Comparison of ENCODE assay signal across 8 cellular contexts in genomic region chr3:150544040-150544439, GRCh38. TPM values are rescaled to one million over a fixed set of nuclear protein-coding genes. Genes with fewer than 3 reads are reported as not detected.
DNase-seq lines count a peak whose midpoint lies in the region; ATAC-seq and TF ChIP-seq lines count a peak whose summit lies in the region.

No MANE protein-coding gene starts in this region.

- peak overlapping the region; percentile 79 for H3K27ac Mint-ChIP-seq in stimulated activated naive CD8-positive, alpha-beta T cell treated with anti-CD3 and anti-CD28 coated beads, Interleukin-15, Interleukin-2, amounts not matched to agents 100 ng/mL and 50 ng/mL, for 24 hours
- H3K27ac Mint-ChIP-seq in activated T-helper 1 cell treated with anti-CD3 and anti-CD28 coated beads, Interleukin-12 subunit alpha, Interleukin-12 subunit beta, Interleukin-2, Interleukin-4 antibody, amounts not matched to agents 30 ng/mL and 10 ng/mL and 1 ng/mL, durations not matched to agents 14 hours and 24 hours and 36 hours, result peak overlapping the region; percentile 53
- no peak overlapping the region for H3K27ac Mint-ChIP-seq in glutamatergic neuron (ENCODE audit: unreplicated experiment)

- H3K9me3 Mint-ChIP-seq in stimulated activated naive CD8-positive, alpha-beta T cell treated with anti-CD3 and anti-CD28 coated beads, Interleukin-15, Interleukin-2, amounts not matched to agents 100 ng/mL and 50 ng/mL, for 24 hours, result no peaks in the 10 kb centered on the region
- no peaks in the 10 kb centered on the region for H3K9me3 Mint-ChIP-seq in activated T-helper 1 cell treated with anti-CD3 and anti-CD28 coated beads, Interleukin-12 subunit alpha, Interleukin-12 subunit beta, Interleukin-2, Interleukin-4 antibody, amounts not matched to agents 30 ng/mL and 10 ng/mL and 1 ng/mL, durations not matched to agents 14 hours and 24 hours and 36 hours
- H3K9me3 Mint-ChIP-seq in glutamatergic neuron (ENCODE audit: unreplicated experiment), result peaks cover 11% of the 10 kb centered on the region

- H3K27me3 Mint-ChIP-seq in stimulated activated naive CD8-positive, alpha-beta T cell treated with anti-CD3 and anti-CD28 coated beads, Interleukin-15, Interleukin-2, amounts not matched to agents 100 ng/mL and 50 ng/mL, for 24 hours, result no peaks in the 10 kb centered on the region
- H3K27me3 Mint-ChIP-seq in activated T-helper 1 cell treated with anti-CD3 and anti-CD28 coated beads, Interleukin-12 subunit alpha, Interleukin-12 subunit beta, Interleukin-2, Interleukin-4 antibody, amounts not matched to agents 30 ng/mL and 10 ng/mL and 1 ng/mL, durations not matched to agents 14 hours and 24 hours and 36 hours (ENCODE audit: insufficient read depth), result no peaks in the 10 kb centered on the region
- peaks cover 2% of the 10 kb centered on the region for H3K27me3 Mint-ChIP-seq in glutamatergic neuron (ENCODE audit: unreplicated experiment)

- peak overlapping the region; percentile 100 for H3K4me3 Mint-ChIP-seq in stimulated activated naive CD8-positive, alpha-beta T cell treated with anti-CD3 and anti-CD28 coated beads, Interleukin-15, Interleukin-2, amounts not matched to agents 100 ng/mL and 50 ng/mL, for 24 hours
- H3K4me3 Mint-ChIP-seq in activated T-helper 1 cell treated with anti-CD3 and anti-CD28 coated beads, Interleukin-12 subunit alpha, Interleukin-12 subunit beta, Interleukin-2, Interleukin-4 antibody, amounts not matched to agents 30 ng/mL and 10 ng/mL and 1 ng/mL, durations not matched to agents 14 hours and 24 hours and 36 hours, result peak overlapping the region; percentile 95
- H3K4me3 Mint-ChIP-seq in glutamatergic neuron (ENCODE audit: unreplicated experiment), result peak overlapping the region; percentile 81

- H3K36me3 Mint-ChIP-seq in stimulated activated naive CD8-positive, alpha-beta T cell treated with anti-CD3 and anti-CD28 coated beads, Interleukin-15, Interleukin-2, amounts not matched to agents 100 ng/mL and 50 ng/mL, for 24 hours (ENCODE audit: low read depth), result peaks cover 64% of the 10 kb centered on the region
- H3K36me3 Mint-ChIP-seq in activated T-helper 1 cell treated with anti-CD3 and anti-CD28 coated beads, Interleukin-12 subunit alpha, Interleukin-12 subunit beta, Interleukin-2, Interleukin-4 antibody, amounts not matched to agents 30 ng/mL and 10 ng/mL and 1 ng/mL, durations not matched to agents 14 hours and 24 hours and 36 hours (ENCODE audit: low read depth), result peaks cover 48% of the 10 kb centered on the region
- H3K36me3 Mint-ChIP-seq in glutamatergic neuron (ENCODE audit: unreplicated experiment), result no peaks in the 10 kb centered on the region

- no peak for DNase-seq in stimulated activated naive CD8-positive, alpha-beta T cell treated with anti-CD3 and anti-CD28 coated beads, Interleukin-15, Interleukin-2, amounts not matched to agents 100 U/mL and 50 U/mL, for 24 hours
- no peak for DNase-seq in activated T-helper 1 cell treated with anti-CD3 and anti-CD28 coated beads, Interleukin-12 subunit alpha, Interleukin-12 subunit beta, Interleukin-2, Interleukin-4 antibody, amounts not matched to agents 30 ng/mL and 10 ng/mL and 1 ng/mL, durations not matched to agents 14 hours and 24 hours and 36 hours (ENCODE audit: low spot score)
- DNase-seq in glutamatergic neuron (no peak), NCI-H1694 (lab: John Stamatoyannopoulos, UW) (no peak)

- peaks cover 56% of the 10 kb centered on the region for H3K4me1 Mint-ChIP-seq in stimulated activated naive CD8-positive, alpha-beta T cell treated with anti-CD3 and anti-CD28 coated beads, Interleukin-15, Interleukin-2, amounts not matched to agents 100 ng/mL and 50 ng/mL, for 24 hours (ENCODE audit: low read depth)
- peaks cover 59% of the 10 kb centered on the region for H3K4me1 Mint-ChIP-seq in activated T-helper 1 cell treated with anti-CD3 and anti-CD28 coated beads, Interleukin-12 subunit alpha, Interleukin-12 subunit beta, Interleukin-2, Interleukin-4 antibody, amounts not matched to agents 30 ng/mL and 10 ng/mL and 1 ng/mL, durations not matched to agents 14 hours and 24 hours and 36 hours (ENCODE audit: low read depth)
- peaks cover 14% of the 10 kb centered on the region for H3K4me1 Mint-ChIP-seq in glutamatergic neuron (ENCODE audit: low read depth, unreplicated experiment)

- no peak for TF ChIP-seq CTCF in glutamatergic neuron (IDR thresholded peaks at IDR 0.05; ENCODE audit: partially characterized antibody, unreplicated experiment)

- intact Hi-C loops in activated T-helper 1 cell treated with anti-CD3 and anti-CD28 coated beads, Interleukin-12 subunit alpha, Interleukin-12 subunit beta, Interleukin-2, Interleukin-4 antibody, amounts not matched to agents 30 ng/mL and 10 ng/mL and 1 ng/mL, durations not matched to agents 14 hours and 24 hours and 36 hours (cut with micrococcal nuclease), result loop anchor here (10.0 kb wide), 1 partner anchor 1599 kb away; no protein-coding TSS in a partner anchor

- no peak for ATAC-seq in stimulated activated naive CD8-positive, alpha-beta T cell treated with anti-CD3 and anti-CD28 coated beads, Interleukin-15, Interleukin-2, amounts not matched to agents 100 U/mL and 50 U/mL, for 24 hours
- ATAC-seq in GM21723 (IDR thresholded peaks at IDR 0.05; ENCODE audit: unreplicated experiment) (no peak), HG03095 (IDR thresholded peaks at IDR 0.05; ENCODE audit: unreplicated experiment) (no peak), HG03139 (IDR thresholded peaks at IDR 0.05; ENCODE audit: unreplicated experiment) (no peak)

RNA-seq across cellular contexts. Expression of gene SERP1, which starts 2.3 kb away (rescaled TPM):
- total RNA-seq in activated T-helper 1 cell treated with anti-CD3 and anti-CD28 coated beads, Interleukin-12 subunit alpha, Interleukin-12 subunit beta, Interleukin-2, Interleukin-4 antibody, amounts not matched to agents 30 ng/mL and 10 ng/mL and 1 ng/mL, durations not matched to agents 14 hours and 24 hours and 36 hours, result 96.0 and 102 TPM in 2 replicates
- 45.2 TPM for total RNA-seq in glutamatergic neuron (ENCODE audit: unreplicated experiment)

RNA-seq across cellular contexts. Expression of gene EIF2A, which starts 2.5 kb away (rescaled TPM):
- 122 TPM in 2 replicates for total RNA-seq in activated T-helper 1 cell treated with anti-CD3 and anti-CD28 coated beads, Interleukin-12 subunit alpha, Interleukin-12 subunit beta, Interleukin-2, Interleukin-4 antibody, amounts not matched to agents 30 ng/mL and 10 ng/mL and 1 ng/mL, durations not matched to agents 14 hours and 24 hours and 36 hours
- total RNA-seq in glutamatergic neuron (ENCODE audit: unreplicated experiment), result 72.3 TPM

RNA-seq across cellular contexts. Expression of gene SELENOT, which starts 59.1 kb away (rescaled TPM):
- total RNA-seq in activated T-helper 1 cell treated with anti-CD3 and anti-CD28 coated beads, Interleukin-12 subunit alpha, Interleukin-12 subunit beta, Interleukin-2, Interleukin-4 antibody, amounts not matched to agents 30 ng/mL and 10 ng/mL and 1 ng/mL, durations not matched to agents 14 hours and 24 hours and 36 hours, result 139 and 140 TPM in 2 replicates
- 74.0 TPM for total RNA-seq in glutamatergic neuron (ENCODE audit: unreplicated experiment)
